Comparison of ENCODE assay signal across 8 cellular contexts in genomic region chr19:2061093-2061935, GRCh38. TPM values are rescaled to one million over a fixed set of nuclear protein-coding genes. Genes with fewer than 3 reads are reported as not detected.
DNase-seq lines count a peak whose midpoint lies in the region; ATAC-seq and TF ChIP-seq lines count a peak whose summit lies in the region.

No MANE protein-coding gene starts in this region.

- peaks cover 32% of the 10 kb centered on the region for H3K4me1 Mint-ChIP-seq in chondrocyte (ENCODE audit: low read depth)

- no peaks in the 10 kb centered on the region for H3K9me3 Mint-ChIP-seq in chondrocyte (ENCODE audit: low read depth)

- H3K27ac Mint-ChIP-seq in chondrocyte (ENCODE audit: unreplicated experiment) = peak overlapping the region; percentile 99

- TF ChIP-seq POLR2A in GM19193 (IDR thresholded peaks at IDR 0.05; ENCODE audit: extremely low read depth, insufficient read depth, insufficient read length) = peak; percentile 75

- no peaks in the 10 kb centered on the region for H3K27me3 Mint-ChIP-seq in chondrocyte (ENCODE audit: low read depth)

- H3K4me3 Mint-ChIP-seq in chondrocyte (ENCODE audit: unreplicated experiment) = peak overlapping the region; percentile 83

- H3K36me3 Mint-ChIP-seq in chondrocyte (ENCODE audit: low read depth) = no peaks in the 10 kb centered on the region

- DNase-seq in Ammon's horn (ENCODE audit: low spot score) (peak; percentile 99), NCI-H510A (lab: John Stamatoyannopoulos, UW) (peak; percentile 91), chondrocyte (ENCODE audit: low spot score) (peak; percentile 99), kidney glomerular epithelial cell (lab: John Stamatoyannopoulos, UW) (peak; percentile 97)
- peak; percentile 99 for DNase-seq in activated CD4-positive, alpha-beta T cell treated with anti-CD3 and anti-CD28 coated beads for 24 hours (ENCODE audit: low read depth in 2 of 2)
- peak; percentile 97 to 99 for DNase-seq in stimulated activated CD4-positive, alpha-beta T cell treated with anti-CD3 and anti-CD28 coated beads, Interleukin-15, amount 100 ng/mL, for 48 hours (ENCODE audit: low read depth in 2 of 2)

- no peak for TF ChIP-seq CTCF in chondrocyte (IDR thresholded peaks at IDR 0.05)

- ATAC-seq in HG03432 (IDR thresholded peaks at IDR 0.05; ENCODE audit: unreplicated experiment) = peak; percentile 77

RNA-seq across cellular contexts. Expression of gene MKNK2, which starts 10.3 kb away (rescaled TPM):
- total RNA-seq in chondrocyte = 32.8 to 127 TPM (median 125 TPM) in 3 replicates

RNA-seq across cellular contexts. Expression of gene MOB3A, which starts 34.8 kb away (rescaled TPM):
- total RNA-seq in chondrocyte = 34.6 to 48.0 TPM (median 45.5 TPM) in 3 replicates

RNA-seq across cellular contexts. Expression of gene IZUMO4, which starts 35.4 kb away (rescaled TPM):
- total RNA-seq in chondrocyte = 2.4 to 3.9 TPM (median 3.2 TPM) in 3 replicates

RNA-seq across cellular contexts. Expression of gene BTBD2, which starts 45.8 kb away (rescaled TPM):
- 61.0 to 66.2 TPM (median 65.9 TPM) in 3 replicates for total RNA-seq in chondrocyte

Comparison
In these comparisons a context has a peak if more than half of its experiments do, and no peak if none do; other contexts are left out.
1. Peak in every context shown above with its lines: DNase-seq and ATAC-seq.